8 cellular contexts compared by ENCODE assay signal in genomic region chr15:79163395-79163794, GRCh38.
"Had no signal": no experiment of that assay in that cellular context is flagged by ENCODE, and none has a peak within 500 bp of the region (broad histone marks: within the 10 kb centered on the region; RNA-seq: fewer than 3 reads in every experiment).

No MANE protein-coding gene starts in this region.

- ATAC-seq: GM12878 had no signal

- DNase-seq: GDM1, GF-D8 had no signal

- FAIRE-seq: G401.6, GM12878, GM12891, GM12892, GM18507, GM19239 had no signal

- H3K4me3 ChIP-seq: GM12878 had no signal
